20 cellular contexts compared by ENCODE assay signal in the genomic region with DNA sequence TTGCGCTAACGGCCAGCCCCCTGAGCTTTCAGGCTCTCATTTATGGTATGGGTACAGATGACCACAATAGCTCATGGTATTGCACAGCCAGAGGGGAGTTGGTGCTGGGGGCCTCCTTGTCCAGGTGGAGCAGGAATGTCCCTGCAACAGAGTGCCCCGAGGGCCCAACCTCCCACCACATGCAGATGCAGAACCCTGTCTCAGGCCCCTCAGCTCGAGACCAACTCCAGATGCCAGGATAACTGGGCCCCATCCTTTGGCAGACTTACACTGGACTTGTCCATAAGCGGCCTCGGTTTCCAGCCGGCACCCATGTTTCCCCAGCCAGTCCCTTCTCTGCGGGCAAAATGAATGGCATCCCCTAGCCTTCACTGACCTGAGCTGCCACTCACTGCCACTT.
DNase-seq lines count a peak whose midpoint lies in the region; ATAC-seq and TF ChIP-seq lines count a peak whose summit lies in the region.
"Had no signal": no experiment of that assay in that cellular context is flagged by ENCODE, and none has a peak within 500 bp of the region (broad histone marks: within the 10 kb centered on the region; RNA-seq: fewer than 3 reads in every experiment).

No MANE protein-coding gene starts in this region.

- DNase-seq in heart left ventricle (no peak), left cardiac atrium (no peak), right atrium auricular region (ENCODE audit: low spot score) (no peak), osteoblast (ENCODE audit: insufficient read length, low spot score, missing footprints) (peak; percentile 27), upper lobe of right lung (no peak), COR-L47 (lab: John Stamatoyannopoulos, UW) (no peak), hepatocyte (ENCODE audit: low spot score) (no peak), D341Med (ENCODE audit: low spot score) (no peak)
- DNase-seq: EL; GF-D8; NCI-H1105; NCI-H146; NCI-H2029; NCI-H345; NCI-H524; NCI-H774; NK-92 treated with Interleukin-12 subunit alpha and Interleukin-12 subunit beta, amount 100 ng/mL, for 24 hours; Peyer's patch had no signal

- H4K20me1 ChIP-seq in osteoblast (ENCODE audit: insufficient read depth, low read length) (no peaks in the 10 kb centered on the region), hepatocyte (ENCODE audit: insufficient read depth, poor library complexity, severe bottlenecking) (no peaks in the 10 kb centered on the region)

- intact Hi-C loops in heart left ventricle (cut with DNase I) = loop anchor here in 1 of 10 donors (10.0 kb wide), 1 partner anchor 133 kb away; no protein-coding TSS in a partner anchor
- intact Hi-C loops in left cardiac atrium (cut with DNase I) = no loop called here
- intact Hi-C loops in upper lobe of right lung (cut with DNase I) = no loop called here

- no peaks in the 10 kb centered on the region for H3K9me3 ChIP-seq in heart left ventricle
- no peaks in the 10 kb centered on the region for H3K9me3 ChIP-seq in right atrium auricular region
- no peaks in the 10 kb centered on the region for H3K9me3 ChIP-seq in osteoblast (ENCODE audit: low read depth, low read length)
- H3K9me3 ChIP-seq in upper lobe of right lung = no peaks in the 10 kb centered on the region
- no peaks in the 10 kb centered on the region for H3K9me3 ChIP-seq in hepatocyte (ENCODE audit: low read depth)
- H3K9me3 ChIP-seq: Peyer's patch, SJSA1 had no signal

- H2AFZ ChIP-seq in osteoblast (ENCODE audit: low read length) (no peak overlapping the region), hepatocyte (no peak overlapping the region)

- WGBS in heart left ventricle, 4 donors = 89 to 92% (median 89%) methylated on average over 7 to 8 of the region's 8 CpGs
- WGBS in hepatocyte (ENCODE audit: low lambda C conversion rate, missing lambda C conversion rate) = 91% methylated on average over 8 of the region's 8 CpGs

- no peak overlapping the region for H3K4me3 ChIP-seq in heart left ventricle
- H3K4me3 ChIP-seq in right atrium auricular region = no peak overlapping the region
- H3K4me3 ChIP-seq in osteoblast (ENCODE audit: insufficient read depth, low read length) = no peak overlapping the region
- H3K4me3 ChIP-seq in upper lobe of right lung = no peak overlapping the region
- no peak overlapping the region for H3K4me3 ChIP-seq in hepatocyte
- H3K4me3 ChIP-seq: Peyer's patch, SJSA1 had no signal

- H3K27me3 ChIP-seq in heart left ventricle = peaks cover 0 to 8% (median 0%) of the 10 kb centered on the region in 9 donors
- H3K27me3 ChIP-seq in right atrium auricular region = no peaks in the 10 kb centered on the region
- H3K27me3 ChIP-seq in osteoblast (ENCODE audit: insufficient read depth, low read length) = peaks cover 51% of the 10 kb centered on the region
- H3K27me3 ChIP-seq in upper lobe of right lung = peaks cover 26% of the 10 kb centered on the region
- peaks cover 2% of the 10 kb centered on the region for H3K27me3 ChIP-seq in hepatocyte
- H3K27me3 ChIP-seq: Peyer's patch, SJSA1 had no signal

- H3K79me2 ChIP-seq in osteoblast (ENCODE audit: insufficient read depth, low read length) (no peaks in the 10 kb centered on the region), hepatocyte (no peaks in the 10 kb centered on the region)

- TF ChIP-seq POLR2A in heart left ventricle (IDR thresholded peaks at IDR 0.05) = no peak

- TF ChIP-seq CTCF in heart left ventricle (IDR thresholded peaks at IDR 0.05) = no peak
- TF ChIP-seq CTCF in right atrium auricular region (IDR thresholded peaks at IDR 0.05) = no peak
- no peak for TF ChIP-seq CTCF in osteoblast (IDR thresholded peaks at IDR 0.05; ENCODE audit: extremely low read depth, low read depth, low read length)
- TF ChIP-seq CTCF in upper lobe of right lung (IDR thresholded peaks at IDR 0.05) = no peak
- TF ChIP-seq CTCF in hepatocyte (IDR thresholded peaks at IDR 0.05; ENCODE audit: poor library complexity) = no peak

- H3K4me2 ChIP-seq in osteoblast (ENCODE audit: insufficient read depth, low read length) (no peak overlapping the region), hepatocyte (no peak overlapping the region)
- H3K4me2 ChIP-seq: KMS-11 had no signal

- H3K36me3 ChIP-seq in heart left ventricle = no peaks in the 10 kb centered on the region
- H3K36me3 ChIP-seq in right atrium auricular region = no peaks in the 10 kb centered on the region
- no peaks in the 10 kb centered on the region for H3K36me3 ChIP-seq in osteoblast (ENCODE audit: insufficient read depth, low read length)
- no peaks in the 10 kb centered on the region for H3K36me3 ChIP-seq in upper lobe of right lung
- no peaks in the 10 kb centered on the region for H3K36me3 ChIP-seq in hepatocyte (replicated peaks; ENCODE audit: insufficient read depth, low read depth)
- H3K36me3 ChIP-seq: Peyer's patch, SJSA1 had no signal

- ATAC-seq in heart left ventricle (no peak), left cardiac atrium (no peak), upper lobe of right lung (no peak)

- H3K9me2 ChIP-seq in hepatocyte (replicated peaks; ENCODE audit: insufficient read depth) = no peaks in the 10 kb centered on the region

- peak overlapping the region in 10 of 12 donors; percentile 14 to 83 (median 57) for H3K27ac ChIP-seq in heart left ventricle
- H3K27ac ChIP-seq in right atrium auricular region = peak overlapping the region; percentile 48 to 92
- H3K27ac ChIP-seq in osteoblast (ENCODE audit: low read depth, low read length) = no peak overlapping the region
- H3K27ac ChIP-seq in upper lobe of right lung = peak overlapping the region; percentile 49
- no peak overlapping the region for H3K27ac ChIP-seq in hepatocyte
- H3K27ac ChIP-seq: KMS-11, Peyer's patch, SJSA1 had no signal

- H3K4me1 ChIP-seq in heart left ventricle (peaks cover 0 to 29% (median 12%) of the 10 kb centered on the region in 12 donors), right atrium auricular region (peaks cover 0 to 38% of the 10 kb centered on the region in 2 donors), osteoblast (ENCODE audit: insufficient read depth, low read length) (no peaks in the 10 kb centered on the region), upper lobe of right lung (no peaks in the 10 kb centered on the region), hepatocyte (ENCODE audit: insufficient read depth) (peaks cover 25% of the 10 kb centered on the region)

Comparison
In these comparisons a context has a peak if more than half of its experiments do, and no peak if none do; other contexts are left out.
1. H3K27ac ChIP-seq: peak in heart left ventricle (10 of 12), right atrium auricular region (2 of 2) and upper lobe of right lung (single experiment); none in osteoblast (single experiment) and hepatocyte (single experiment).